Comparison of ENCODE assay signal across 19 cellular contexts in the genomic region with DNA sequence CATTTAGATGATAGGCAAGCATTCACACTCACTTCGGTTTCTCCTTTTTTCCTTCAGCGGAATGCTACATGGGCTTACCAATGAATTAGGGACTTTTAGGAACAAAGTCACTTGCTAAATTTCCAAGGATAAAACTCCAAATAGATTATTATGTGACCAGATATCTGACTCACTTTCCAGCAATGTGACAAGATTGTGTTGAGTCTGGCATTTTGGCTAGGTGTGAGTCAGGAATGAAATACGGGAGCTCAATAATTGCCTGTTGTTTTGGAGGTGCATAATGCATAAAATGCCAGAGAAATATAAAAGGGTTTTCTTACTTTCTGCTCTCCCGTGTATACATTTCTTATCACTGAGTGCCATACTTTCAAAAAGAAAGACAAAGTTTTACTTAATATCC.
"Had no signal": no experiment of that assay in that cellular context is flagged by ENCODE, and none has a peak within 500 bp of the region (broad histone marks: within the 10 kb centered on the region; RNA-seq: fewer than 3 reads in every experiment).

No MANE protein-coding gene starts in this region.

- FAIRE-seq: islet of Langerhans, small intestine had no signal

- H3K27ac Mint-ChIP-seq: natural killer cell, neural progenitor cell had no signal

- DNase-seq: effector memory CD4-positive, alpha-beta T cell; foreskin melanocyte; heart left ventricle; hypothalamus; kidney glomerular epithelial cell; mammary epithelial cell; mucosa of descending colon; natural killer cell; nucleus accumbens; ovary; sigmoid colon; small intestine; stimulated activated CD4-positive, alpha-beta T cell treated with anti-CD3 and anti-CD28 coated beads, Interleukin-12 subunit alpha, Interleukin-12 subunit beta, amount 100 ng/mL, for 4 hours; stimulated activated naive CD4-positive, alpha-beta T cell treated with Interleukin-2 at 50 U/mL for 16 hours; trophoblast cell had no signal

- H3K4me3 Mint-ChIP-seq: natural killer cell, neural progenitor cell had no signal

- H3K4me1 Mint-ChIP-seq: natural killer cell had no signal

- ATAC-seq: heart left ventricle, left lobe of liver, mucosa of descending colon, natural killer cell had no signal

- H3K4me3 ChIP-seq: heart left ventricle, mucosa of descending colon, neural progenitor cell, ovary, right atrium auricular region, sigmoid colon had no signal

- H3K36me3 Mint-ChIP-seq: natural killer cell, neural progenitor cell had no signal

- H3K9me3 Mint-ChIP-seq: natural killer cell, neural progenitor cell had no signal
